1 cellular context compared by ENCODE assay signal in genomic region chr9:75892168-75892901, GRCh38.
TF ChIP-seq lines count a peak whose summit lies in the region.

No MANE protein-coding gene starts in this region.

TF ChIP-seq in GM23338, 12 proteins besides CTCF, POLR2A, EP300 and RAD21 (continued from another document):
- TF ChIP-seq ETS1 (IDR thresholded peaks at IDR 0.05) (no peak), CREB1 (CRISPR knock-in tag; IDR thresholded peaks at IDR 0.05; ENCODE audit: low read depth) (no peak)
